In the genomic region with DNA sequence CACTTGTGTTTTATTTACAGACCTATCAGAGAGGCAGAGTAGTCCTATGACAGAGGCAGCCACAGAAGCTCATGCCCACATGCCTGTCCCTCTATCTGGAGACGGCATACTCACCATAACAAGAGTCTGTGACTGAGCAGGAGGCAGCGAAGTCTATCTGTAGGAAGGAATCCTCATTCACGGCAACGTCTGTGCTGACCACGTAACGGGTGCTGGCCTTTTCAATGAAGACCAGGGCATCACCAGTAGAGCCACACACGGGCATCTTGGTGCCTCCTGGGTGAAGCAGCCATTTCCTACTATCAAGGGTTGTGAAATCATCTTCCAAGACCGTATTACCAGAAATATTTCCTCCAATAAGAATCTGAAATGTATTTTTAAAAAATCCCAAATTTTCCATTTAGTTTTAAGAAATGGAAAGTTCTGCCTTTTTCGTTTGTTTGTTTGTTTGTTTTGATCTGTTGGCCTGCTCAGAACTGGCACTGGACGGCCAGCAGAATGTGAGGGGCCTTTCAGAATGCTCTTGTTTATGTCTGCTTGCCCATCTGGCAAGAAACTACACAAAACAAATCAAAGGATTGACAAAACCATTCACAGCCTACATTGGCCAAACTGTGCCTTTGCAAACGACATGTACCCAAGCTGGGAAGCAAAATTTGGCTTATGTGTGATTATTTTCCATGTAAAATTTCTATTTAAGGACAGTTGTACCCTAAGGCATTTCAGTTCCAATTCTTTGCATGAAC, we compare ENCODE assay signal across 26 cellular contexts.
"Had no signal": no experiment of that assay in that cellular context is flagged by ENCODE, and none has a peak within 500 bp of the region (broad histone marks: within the 10 kb centered on the region; RNA-seq: fewer than 3 reads in every experiment).

No MANE protein-coding gene starts in this region.

- H3K4me3 ChIP-seq: body of pancreas, cardiac muscle cell, hepatocyte, lower lobe of right lung, ovary, prostate gland, smooth muscle cell, suprapubic skin, tibial nerve had no signal

- H3K4me1 ChIP-seq: body of pancreas, lower lobe of right lung, prostate gland, suprapubic skin had no signal

- H3K27ac ChIP-seq: body of pancreas, cardiac muscle cell, hepatocyte, lower lobe of right lung, ovary, prostate gland, suprapubic skin, tibial nerve, VCaP had no signal

- DNase-seq: activated CD4-positive, alpha-beta T cell treated with anti-CD3 and anti-CD28 coated beads for 4 hours; activated CD4-positive, alpha-beta T cell treated with anti-CD3 and anti-CD28 coated beads, Interleukin-2, amount 50 U/mL, for 48 hours; activated CD8-positive, alpha-beta memory T cell treated with anti-CD3 and anti-CD28 coated beads for 24 hours; activated effector memory CD4-positive, alpha-beta T cell treated with Interleukin-2 at 50 U/mL for 16 hours; activated naive CD4-positive, alpha-beta T cell treated with Interleukin-2 at 50 U/mL for 16 hours; aorta; body of pancreas; effector memory CD4-positive, alpha-beta T cell; glutamatergic neuron; kidney; lower lobe of right lung; mesendoderm; ovary; stimulated activated CD4-positive, alpha-beta T cell treated with anti-CD3 and anti-CD28 coated beads, Interleukin-1b, Interleukin-23, amount 100 ng/mL, for 48 hours; stimulated activated CD4-positive, alpha-beta T cell treated with anti-CD3 and anti-CD28 coated beads, Interleukin-4, amount 100 ng/mL, for 4 hours; stimulated activated CD8-positive, alpha-beta memory T cell treated with anti-CD3 and anti-CD28 coated beads, Interleukin-4, amount 100 ng/mL, for 48 hours; stimulated activated naive CD8-positive, alpha-beta T cell treated with anti-CD3 and anti-CD28 coated beads, Interleukin-15, amount 100 ng/mL, for 72 hours had no signal

- ATAC-seq: body of pancreas; left lobe of liver; lower lobe of right lung; stimulated activated memory B cell treated with anti-CD40 and anti-IgM and Interleukin-4, amounts not matched to agents 10 μg/mL and 1 μg/mL and 100 μg/mL, for 72 hours; stimulated activated naive CD8-positive, alpha-beta T cell treated with anti-CD3 and anti-CD28 coated beads, Interleukin-15, amount 100 ng/mL, for 72 hours had no signal

- H3K27me3 ChIP-seq: body of pancreas, cardiac muscle cell, hepatocyte, ovary, suprapubic skin, tibial nerve had no signal

- H3K9me3 ChIP-seq: body of pancreas, lower lobe of right lung, ovary, prostate gland, suprapubic skin, tibial nerve had no signal
